Comparison of ENCODE assay signal across 9 cellular contexts in genomic region chr3:65596511-65597224, GRCh38.
A peak's percentile ranks its signal among the peaks of the same experiment; 100 is the strongest.
DNase-seq lines count a peak whose midpoint lies in the region; ATAC-seq and TF ChIP-seq lines count a peak whose summit lies in the region.
"Had no signal": no experiment of that assay in that cellular context is flagged by ENCODE, and none has a peak within 500 bp of the region (broad histone marks: within the 10 kb centered on the region; RNA-seq: fewer than 3 reads in every experiment).

No MANE protein-coding gene starts in this region.

- intact Hi-C loops in Calu3 (cut with micrococcal nuclease; ENCODE audit: unreplicated experiment) = no loop called here
- intact Hi-C loops in activated naive CD4-positive, alpha-beta T cell treated with anti-CD3 and anti-CD28 coated beads for 36 hours (cut with micrococcal nuclease) = no loop called here

- DNase-seq in Calu3 (no peak), NCI-H526 treated with DMSO at 0.1 percent for 48 hours (lab: John Stamatoyannopoulos, UW) (peak; percentile 73), fibroblast of the aortic adventitia (ENCODE audit: low read depth) (no peak), pons (ENCODE audit: low spot score) (peak; percentile 77), activated gamma-delta T cell treated with Interleukin-2 at 50 U/mL for 16 hours (no peak)
- DNase-seq in activated naive CD4-positive, alpha-beta T cell treated with anti-CD3 and anti-CD28 coated beads for 36 hours = no peak
- DNase-seq: CD4-positive, alpha-beta memory T cell had no signal

- BruUV-seq in Calu3 (replicated peaks; lab: Mats Ljungman, UMichigan) = TSS peak; percentile 51

- TF ChIP-seq CTCF in Calu3 (IDR thresholded peaks at IDR 0.05; ENCODE audit: unreplicated experiment) = no peak
- no peak for TF ChIP-seq CTCF in fibroblast of the aortic adventitia (IDR thresholded peaks at IDR 0.05; ENCODE audit: insufficient read depth, low read length)

- peaks cover 35% of the 10 kb centered on the region for H3K4me1 Mint-ChIP-seq in Calu3 (ENCODE audit: low read depth, unreplicated experiment)
- no peaks in the 10 kb centered on the region for H3K4me1 Mint-ChIP-seq in activated naive CD4-positive, alpha-beta T cell treated with anti-CD3 and anti-CD28 coated beads for 36 hours (ENCODE audit: low read depth)
- H3K4me1 Mint-ChIP-seq: CD4-positive, alpha-beta memory T cell had no signal

- peak overlapping the region; percentile 93 for H3K27ac Mint-ChIP-seq in Calu3 (ENCODE audit: unreplicated experiment)
- no peak overlapping the region for H3K27ac Mint-ChIP-seq in activated naive CD4-positive, alpha-beta T cell treated with anti-CD3 and anti-CD28 coated beads for 36 hours
- H3K27ac Mint-ChIP-seq: CD4-positive, alpha-beta memory T cell had no signal

- CTCF ChIA-PET in Calu3 (lab: Charles Lee) = interaction anchor here (0.7 to 1.0 kb wide), 2 partner anchors 8 to 16 kb away, joined by 3 read pairs; no protein-coding TSS in a partner anchor
- CTCF ChIA-PET in activated naive CD4-positive, alpha-beta T cell treated with anti-CD3 and anti-CD28 coated beads for 36 hours (lab: Charles Lee) = interaction anchor here (0.6 kb wide), 1 partner anchor 152 kb away, joined by 3 read pairs; no protein-coding TSS in a partner anchor

- H3K4me3 ChIP-seq in fibroblast of the aortic adventitia (ENCODE audit: low read depth, low read length) = peak overlapping the region; percentile 43

- H3K27me3 Mint-ChIP-seq in Calu3 (ENCODE audit: unreplicated experiment) = no peaks in the 10 kb centered on the region
- H3K27me3 Mint-ChIP-seq in activated naive CD4-positive, alpha-beta T cell treated with anti-CD3 and anti-CD28 coated beads for 36 hours (ENCODE audit: low read depth) = peaks cover 33% of the 10 kb centered on the region

- H3K36me3 Mint-ChIP-seq in Calu3 (ENCODE audit: insufficient read depth, unreplicated experiment) = peaks cover 12% of the 10 kb centered on the region
- no peaks in the 10 kb centered on the region for H3K36me3 Mint-ChIP-seq in activated naive CD4-positive, alpha-beta T cell treated with anti-CD3 and anti-CD28 coated beads for 36 hours (ENCODE audit: low read depth)
- H3K36me3 Mint-ChIP-seq: CD4-positive, alpha-beta memory T cell had no signal

- peak overlapping the region; percentile 74 for H3K4me3 Mint-ChIP-seq in Calu3 (ENCODE audit: low read depth, unreplicated experiment)
- H3K4me3 Mint-ChIP-seq in activated naive CD4-positive, alpha-beta T cell treated with anti-CD3 and anti-CD28 coated beads for 36 hours = no peak overlapping the region

- no peaks in the 10 kb centered on the region for H3K9me3 Mint-ChIP-seq in Calu3 (ENCODE audit: low read depth, unreplicated experiment)
- H3K9me3 Mint-ChIP-seq in activated naive CD4-positive, alpha-beta T cell treated with anti-CD3 and anti-CD28 coated beads for 36 hours = no peaks in the 10 kb centered on the region

- ATAC-seq in GM18868 (IDR thresholded peaks at IDR 0.05; ENCODE audit: unreplicated experiment) (no peak), HG02678 (IDR thresholded peaks at IDR 0.05; ENCODE audit: unreplicated experiment) (no peak)

Comparison
In these comparisons a context has a peak if more than half of its experiments do, and no peak if none do; other contexts are left out.
1. DNase-seq: peak in NCI-H526 treated with DMSO at 0.1 percent for 48 hours (single experiment) and pons (single experiment); none in Calu3 (single experiment), fibroblast of the aortic adventitia (single experiment), activated naive CD4-positive, alpha-beta T cell treated with anti-CD3 and anti-CD28 coated beads for 36 hours (single experiment) and activated gamma-delta T cell treated with Interleukin-2 at 50 U/mL for 16 hours (single experiment).